Comparison of ENCODE assay signal across 20 cellular contexts in the genomic region with DNA sequence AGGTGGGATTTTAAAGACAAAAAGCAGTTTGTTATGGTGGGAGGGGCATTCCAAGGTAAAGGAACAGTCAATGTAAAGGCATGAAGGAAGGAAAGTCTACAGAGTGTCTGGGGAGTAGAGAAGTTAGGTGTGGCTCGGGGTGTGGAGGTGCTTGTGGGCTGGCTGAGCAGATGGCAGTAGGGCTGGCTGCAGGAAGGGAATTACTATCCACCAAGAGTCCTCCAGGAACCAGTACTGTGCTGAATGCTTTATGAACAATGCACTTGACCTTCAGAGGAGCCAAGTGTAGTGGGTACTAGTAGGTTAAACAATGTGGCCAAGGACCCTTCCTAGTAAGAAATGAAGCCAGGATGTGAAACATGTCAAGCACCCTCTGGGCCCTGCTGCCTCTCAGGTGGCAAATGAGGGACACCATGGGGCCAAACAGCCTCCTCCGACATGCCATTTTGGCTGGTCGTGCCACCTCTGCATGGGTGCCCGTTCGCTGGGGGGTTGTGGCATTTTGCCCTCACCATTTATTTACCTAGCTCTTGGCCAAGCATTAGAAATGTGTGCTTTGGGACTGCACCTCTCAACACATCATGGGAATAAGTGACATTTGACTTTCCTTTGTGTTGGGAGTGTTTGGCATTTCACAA.
"Had no signal": no experiment of that assay in that cellular context is flagged by ENCODE, and none has a peak within 500 bp of the region (broad histone marks: within the 10 kb centered on the region; RNA-seq: fewer than 3 reads in every experiment).

No MANE protein-coding gene starts in this region.

- H3K36me3 ChIP-seq: adrenal gland, ascending aorta, brain microvascular endothelial cell, colonic mucosa, heart right ventricle, ovary, right atrium auricular region, tibial artery had no signal

- H3K27me3 ChIP-seq: adrenal gland, ascending aorta, brain microvascular endothelial cell, colonic mucosa, heart right ventricle, ovary, right atrium auricular region, tibial artery had no signal

- H3K4me3 ChIP-seq: adrenal gland, ascending aorta, colonic mucosa, heart right ventricle, ovary, psoas muscle, right atrium auricular region, tibial artery had no signal

- H3K27ac ChIP-seq: adrenal gland, ascending aorta, brain microvascular endothelial cell, colonic mucosa, heart right ventricle, ovary, psoas muscle, right atrium auricular region, tibial artery had no signal

- H3K9me3 ChIP-seq: adrenal gland, colonic mucosa, ovary, psoas muscle had no signal

- ATAC-seq: activated T-helper 17 cell treated with anti-CD3 and anti-CD28 coated beads, Interleukin-2, amount 50 U/mL, for 72 hours; heart right ventricle; natural killer cell treated with Interleukin-12 subunit alpha and Interleukin-12 subunit beta and Interleukin-15 and Interleukin-18, amount 100 ng/mL, for 72 hours; psoas muscle; T-cell had no signal

- DNase-seq: activated CD4-positive, alpha-beta T cell treated with anti-CD3 and anti-CD28 coated beads, Interleukin-2, amount 50 U/mL, for 4 hours; activated CD8-positive, alpha-beta memory T cell treated with anti-CD3 and anti-CD28 coated beads for 24 hours; activated CD8-positive, alpha-beta memory T cell treated with anti-CD3 and anti-CD28 coated beads, Interleukin-2, amount 50 U/mL, for 4 hours; activated naive CD4-positive, alpha-beta T cell; activated T-cell treated with anti-CD3 and anti-CD28 coated beads, Interleukin-2, amount 50 U/mL, for 24 hours; adrenal gland; brain microvascular endothelial cell; colonic mucosa; heart right ventricle; midbrain; ovary; psoas muscle; stimulated activated CD4-positive, alpha-beta T cell treated with anti-CD3 and anti-CD28 coated beads, Interleukin-12 subunit alpha, Interleukin-12 subunit beta, amount 100 ng/mL, for 4 hours; substantia nigra; T-cell; tibial artery had no signal

- H3K4me1 ChIP-seq: adrenal gland, ascending aorta, colonic mucosa, heart right ventricle, psoas muscle, right atrium auricular region, tibial artery had no signal
